8 cellular contexts compared by ENCODE assay signal in the genomic region with DNA sequence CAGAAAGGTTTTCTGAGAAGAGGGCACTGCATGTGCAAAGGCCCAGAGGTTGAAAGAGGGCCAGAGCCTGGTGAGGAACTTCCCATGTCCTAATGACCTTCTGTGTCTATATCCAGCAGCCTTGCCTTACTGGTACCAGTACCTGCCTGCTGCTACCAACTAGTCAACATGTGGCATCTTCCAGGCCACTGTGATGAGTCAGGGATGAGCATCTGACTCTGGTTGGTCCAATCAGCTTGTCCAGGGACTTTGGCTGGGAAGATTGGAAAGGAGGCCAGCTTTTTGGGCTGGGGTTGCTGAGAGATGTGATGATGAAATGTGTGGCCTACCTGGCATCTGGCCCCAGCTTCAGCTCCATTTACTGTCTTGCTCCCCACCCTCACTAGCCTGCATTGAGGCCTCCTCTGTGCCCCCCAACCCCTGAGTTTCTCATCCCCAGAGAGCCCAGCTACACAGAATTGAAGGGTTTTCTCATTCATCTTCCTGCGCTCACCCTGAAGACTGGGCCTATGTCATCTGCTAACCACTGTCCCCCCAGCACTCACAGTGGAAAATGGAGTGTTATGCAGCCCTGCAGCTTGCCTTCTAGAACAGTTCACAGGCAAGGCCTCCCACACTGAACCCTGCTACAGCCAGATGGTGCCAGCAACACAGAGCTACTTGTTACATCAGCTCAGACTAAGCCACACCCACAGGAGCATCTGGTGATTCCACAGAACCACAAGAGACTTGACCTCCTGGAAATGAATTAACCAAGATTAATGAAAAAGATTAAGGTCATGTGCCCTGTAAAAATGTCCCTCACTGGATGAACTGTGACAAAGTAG.
A peak's percentile ranks its signal among the peaks of the same experiment; 100 is the strongest.
DNase-seq lines count a peak whose midpoint lies in the region; ATAC-seq and TF ChIP-seq lines count a peak whose summit lies in the region.

No MANE protein-coding gene starts in this region.

- H3K4me3 ChIP-seq in cardiac fibroblast (replicated peaks in 1 of 2; ENCODE audit: low read depth in 2 of 2, low read length in 2 of 2) = peak overlapping the region in 1 of 2 donors; percentile 90

- H3K4me3 Mint-ChIP-seq in T-helper 1 cell treated with Interleukin-12 subunit alpha and Interleukin-12 subunit beta and Interleukin-4 antibody, amounts not matched to agents 30 μg/mL and 1 μg/mL, for 36 hours = peak overlapping the region; percentile 97

- H3K27me3 Mint-ChIP-seq in T-helper 1 cell treated with Interleukin-12 subunit alpha and Interleukin-12 subunit beta and Interleukin-4 antibody, amounts not matched to agents 30 μg/mL and 1 μg/mL, for 36 hours (ENCODE audit: low read depth) = no peaks in the 10 kb centered on the region

- H3K27ac ChIP-seq in layer of hippocampus (ENCODE audit: low read depth, low read length) = peak overlapping the region; percentile 78

- peaks cover 60% of the 10 kb centered on the region for H3K4me1 Mint-ChIP-seq in T-helper 1 cell treated with Interleukin-12 subunit alpha and Interleukin-12 subunit beta and Interleukin-4 antibody, amounts not matched to agents 30 μg/mL and 1 μg/mL, for 36 hours (ENCODE audit: low read depth)

- in situ Hi-C loops in KBM-7 (cut with MboI; ENCODE audit: low pct_unique_long_range_greater_than_20kb, low sequenced_read_pairs) = no loop called here

- DNase-seq in DMS53 (lab: John Stamatoyannopoulos, UW) (peak; percentile 67), KBM-7 (peak; percentile 37), cardiac fibroblast (ENCODE audit: low read depth in 2 of 2) (peak; percentile 93 to 95)
- peak; percentile 56 for DNase-seq in stimulated activated CD8-positive, alpha-beta memory T cell treated with anti-CD3 and anti-CD28 coated beads, Interleukin-15, amount 100 ng/mL, for 48 hours (ENCODE audit: low read depth in 2 of 2)

- peak; percentile 8 for TF ChIP-seq CTCF in cardiac fibroblast (IDR thresholded peaks at IDR 0.05; ENCODE audit: low read depth, low read length)

- H3K36me3 Mint-ChIP-seq in T-helper 1 cell treated with Interleukin-12 subunit alpha and Interleukin-12 subunit beta and Interleukin-4 antibody, amounts not matched to agents 30 μg/mL and 1 μg/mL, for 36 hours (ENCODE audit: low read depth) = peaks cover 25% of the 10 kb centered on the region

- ATAC-seq in HG02623 (IDR thresholded peaks at IDR 0.05; ENCODE audit: unreplicated experiment) = no peak
- no peak for ATAC-seq in GM19023 (IDR thresholded peaks at IDR 0.05; ENCODE audit: unreplicated experiment)

- H3K27me3 ChIP-seq in layer of hippocampus (ENCODE audit: control insufficient read depth, insufficient read depth, low read length) = no peaks in the 10 kb centered on the region

- peak overlapping the region; percentile 98 for H3K27ac Mint-ChIP-seq in T-helper 1 cell treated with Interleukin-12 subunit alpha and Interleukin-12 subunit beta and Interleukin-4 antibody, amounts not matched to agents 30 μg/mL and 1 μg/mL, for 36 hours

- H3K9me3 Mint-ChIP-seq in T-helper 1 cell treated with Interleukin-12 subunit alpha and Interleukin-12 subunit beta and Interleukin-4 antibody, amounts not matched to agents 30 μg/mL and 1 μg/mL, for 36 hours = no peaks in the 10 kb centered on the region

Comparison
In these comparisons a context has a peak if more than half of its experiments do, and no peak if none do; other contexts are left out.
1. DNase-seq: peak in every context shown above with its lines; median percentile 94 in cardiac fibroblast; 67 in DMS53; 56 in stimulated activated CD8-positive, alpha-beta memory T cell treated with anti-CD3 and anti-CD28 coated beads, Interleukin-15, amount 100 ng/mL, for 48 hours; 37 in KBM-7.